3 cellular contexts compared by ENCODE assay signal in genomic region chr14:67415610-67416009, GRCh38. TPM values are rescaled to one million over a fixed set of nuclear protein-coding genes. Genes with fewer than 3 reads are reported as not detected.
"Had no signal": no experiment of that assay in that cellular context is flagged by ENCODE, and none has a peak within 500 bp of the region (broad histone marks: within the 10 kb centered on the region; RNA-seq: fewer than 3 reads in every experiment).

No MANE protein-coding gene starts in this region.

RNA-seq across cellular contexts. Expression of gene PLEK2, which starts 3.6 kb away (rescaled TPM):
- total RNA-seq: M059J, OCI-LY7, Right ventricle myocardium superior had no signal
